ENCODE assay signal across 18 cellular contexts in genomic region chr20:19099586-19100555, GRCh38.
"Had no signal": no experiment of that assay in that cellular context is flagged by ENCODE, and none has a peak within 500 bp of the region (broad histone marks: within the 10 kb centered on the region; RNA-seq: fewer than 3 reads in every experiment).

No MANE protein-coding gene starts in this region.

- H3K79me2 ChIP-seq: parathyroid adenoma had no signal

- FAIRE-seq: keratinocyte had no signal

- H3K27ac ChIP-seq: cardiac muscle cell, dorsolateral prefrontal cortex, parathyroid adenoma, thyroid gland had no signal

- DNase-seq: activated CD4-positive, alpha-beta T cell treated with anti-CD3 and anti-CD28 coated beads, Interleukin-2, amount 10 ng/mL, durations not matched to agents 24 days and 14 days; activated CD8-positive, alpha-beta T cell treated with anti-CD3 and anti-CD28 coated beads, Interleukin-2, amount 10 ng/mL, durations not matched to agents 7 days and 5 days; activated naive CD4-positive, alpha-beta T cell treated with Interleukin-2 at 50 U/mL for 16 hours; activated naive CD8-positive, alpha-beta T cell treated with anti-CD3 and anti-CD28 coated beads, Interleukin-2, amount 10 ng/mL, durations not matched to agents 7 days and 5 days; activated T-cell treated with anti-CD3 and anti-CD28 coated beads, Interleukin-2, amount 50 U/mL, for 24 hours; amygdala; retina; stimulated activated CD4-positive, alpha-beta T cell treated with anti-CD3 and anti-CD28 coated beads, Interleukin-12 subunit alpha, Interleukin-12 subunit beta, amount 100 ng/mL, for 4 hours; stimulated activated CD4-positive, alpha-beta T cell treated with anti-CD3 and anti-CD28 coated beads, Interleukin-1b, Interleukin-23, amount 100 ng/mL, for 48 hours; stimulated activated CD8-positive, alpha-beta memory T cell treated with anti-CD3 and anti-CD28 coated beads, Interleukin-4, amount 100 ng/mL, for 48 hours; stimulated activated naive CD4-positive, alpha-beta T cell; T1000; thyroid gland had no signal

- H3K27me3 ChIP-seq: cardiac muscle cell, thyroid gland had no signal

- H3K4me3 ChIP-seq: cardiac muscle cell, dorsolateral prefrontal cortex, lung, thyroid gland had no signal

- H3K9me3 ChIP-seq: thyroid gland had no signal

- H3K36me3 ChIP-seq: cardiac muscle cell, thyroid gland had no signal

- H2AFZ ChIP-seq: parathyroid adenoma had no signal

- H3K9ac ChIP-seq: parathyroid adenoma had no signal

- ATAC-seq: activated CD8-positive, alpha-beta T cell treated with anti-CD3 and anti-CD28 coated beads, Interleukin-2, amount 10 ng/mL, durations not matched to agents 7 days and 5 days had no signal
